9 cellular contexts compared by ENCODE assay signal in genomic region chr11:128757235-128757711, GRCh38.
A peak's percentile ranks its signal among the peaks of the same experiment; 100 is the strongest.
DNase-seq lines count a peak whose midpoint lies in the region; ATAC-seq and TF ChIP-seq lines count a peak whose summit lies in the region.
"Had no signal": no experiment of that assay in that cellular context is flagged by ENCODE, and none has a peak within 500 bp of the region (broad histone marks: within the 10 kb centered on the region; RNA-seq: fewer than 3 reads in every experiment).

No MANE protein-coding gene starts in this region.

- peaks cover 0 to 2% (median 0%) of the 10 kb centered on the region in 3 donors for H3K27me3 Mint-ChIP-seq in CD14-positive monocyte (ENCODE audit: low read depth in 3 of 3)

- CTCF ChIA-PET in RWPE1 (lab: Yijun Ruan, JAX), result interaction anchor here (0.7 kb wide), 1 partner anchor 745 kb away, joined by 4 read pairs; no protein-coding TSS in a partner anchor

- peak; percentile 83 for TF ChIP-seq CTCF in CD14-positive monocyte (IDR thresholded peaks at IDR 0.05)
- peak; percentile 71 for TF ChIP-seq CTCF in brain microvascular endothelial cell (IDR thresholded peaks at IDR 0.05; ENCODE audit: low read depth, low read length, missing control alignments)
- peak; percentile 65 for TF ChIP-seq CTCF in osteoblast (IDR thresholded peaks at IDR 0.05; ENCODE audit: extremely low read depth, low read depth, low read length)
- TF ChIP-seq CTCF in RWPE1 (conservative IDR thresholded peaks at IDR 0.05; ENCODE audit: low read depth), result no peak
- peak in 1 of 2 donors; percentile 13 for TF ChIP-seq CTCF in suprapubic skin (IDR thresholded peaks at IDR 0.05)

- H3K4me2 ChIP-seq in osteoblast (ENCODE audit: insufficient read depth, low read length), result no peak overlapping the region

- peaks cover 3% of the 10 kb centered on the region for H4K20me1 ChIP-seq in osteoblast (ENCODE audit: insufficient read depth, low read length)

- intact Hi-C loops in CD14-positive monocyte (cut with micrococcal nuclease), result loop anchor here (5.0 to 10.0 kb wide), 3 partner anchors 105 to 465 kb away; no protein-coding TSS in a partner anchor

- H3K9me3 ChIP-seq in osteoblast (ENCODE audit: low read depth, low read length), result no peaks in the 10 kb centered on the region
- no peaks in the 10 kb centered on the region for H3K9me3 ChIP-seq in suprapubic skin

- H2AFZ ChIP-seq in osteoblast (ENCODE audit: low read length), result no peak overlapping the region

- 49% methylated on average over 3 of the region's 3 CpGs for WGBS in suprapubic skin

- no peak overlapping the region for H3K4me3 Mint-ChIP-seq in CD14-positive monocyte
- H3K4me3 Mint-ChIP-seq: neural crest cell had no signal

- H3K4me1 ChIP-seq in osteoblast (ENCODE audit: insufficient read depth, low read length), result peaks cover 17% of the 10 kb centered on the region
- H3K4me1 ChIP-seq in suprapubic skin, result no peaks in the 10 kb centered on the region

- no peak for TF ChIP-seq EP300 in suprapubic skin (IDR thresholded peaks at IDR 0.05)

- H3K9me3 Mint-ChIP-seq in CD14-positive monocyte, result no peaks in the 10 kb centered on the region

- in situ Hi-C loops in brain microvascular endothelial cell (cut with HindIII; ENCODE audit: low pct_ligation_motif_present, low sequenced_read_pairs), result no loop called here

- H3K4me1 Mint-ChIP-seq in CD14-positive monocyte, result peaks cover 46% of the 10 kb centered on the region

- ATAC-seq in GM19438 (IDR thresholded peaks at IDR 0.05; ENCODE audit: low read depth, unreplicated experiment) (peak; percentile 78), HG03432 (IDR thresholded peaks at IDR 0.05; ENCODE audit: unreplicated experiment) (peak; percentile 78)

- DNase-seq in CD14-positive monocyte (ENCODE audit: low spot score) (peak; percentile 89), UCSD-AML1 (lab: John Stamatoyannopoulos, UW; ENCODE audit: unreplicated experiment) (peak; percentile 58), brain microvascular endothelial cell (peak; percentile 77), osteoblast (ENCODE audit: insufficient read length, low spot score, missing footprints) (peak; percentile 84), RWPE1 (ENCODE audit: low spot score) (no peak), suprapubic skin (ENCODE audit: low spot score in 2 of 2) (no peak)

- POLR2A ChIA-PET in RWPE1 (lab: Yijun Ruan, JAX; ENCODE audit: low non-redundant PET), result no interaction called here

- peak overlapping the region; percentile 86 to 96 (median 90) for H3K27ac Mint-ChIP-seq in CD14-positive monocyte

- no peak for TF ChIP-seq POLR2A in suprapubic skin (IDR thresholded peaks at IDR 0.05)

- H3K4me3 ChIP-seq in brain microvascular endothelial cell (ENCODE audit: low read depth, low read length), result no peak overlapping the region
- H3K4me3 ChIP-seq in osteoblast (ENCODE audit: insufficient read depth, low read length), result no peak overlapping the region
- H3K4me3 ChIP-seq in suprapubic skin, result no peak overlapping the region

- H3K27me3 ChIP-seq in brain microvascular endothelial cell (replicated peaks), result no peaks in the 10 kb centered on the region
- no peaks in the 10 kb centered on the region for H3K27me3 ChIP-seq in osteoblast (ENCODE audit: insufficient read depth, low read length)
- H3K27me3 ChIP-seq in suprapubic skin, result no peaks in the 10 kb centered on the region

- peaks cover 57 to 78% of the 10 kb centered on the region in 2 donors for H3K36me3 Mint-ChIP-seq in CD14-positive monocyte

- H3K79me2 ChIP-seq in osteoblast (ENCODE audit: insufficient read depth, low read length), result no peaks in the 10 kb centered on the region

- H3K36me3 ChIP-seq in brain microvascular endothelial cell (replicated peaks) (peaks cover 7% of the 10 kb centered on the region), osteoblast (ENCODE audit: insufficient read depth, low read length) (peaks cover 13% of the 10 kb centered on the region), suprapubic skin (peaks cover 5% of the 10 kb centered on the region)

- H3K27ac ChIP-seq in brain microvascular endothelial cell (no peak overlapping the region), osteoblast (ENCODE audit: low read depth, low read length) (peak overlapping the region; percentile 8), RWPE1 (no peak overlapping the region), suprapubic skin (no peak overlapping the region)

Comparison
In these comparisons a context has a peak if more than half of its experiments do, and no peak if none do; other contexts are left out.
1. DNase-seq: peak in CD14-positive monocyte (single experiment), UCSD-AML1 (single experiment), brain microvascular endothelial cell (single experiment) and osteoblast (single experiment); none in RWPE1 (single experiment) and suprapubic skin (0 of 2).